ENCODE assay signal across 9 cellular contexts in genomic region chr3:17195856-17196604, GRCh38.
DNase-seq lines count a peak whose midpoint lies in the region; ATAC-seq, FAIRE-seq and TF ChIP-seq lines count a peak whose summit lies in the region.
"Had no signal": no experiment of that assay in that cellular context is flagged by ENCODE, and none has a peak within 500 bp of the region (broad histone marks: within the 10 kb centered on the region; RNA-seq: fewer than 3 reads in every experiment).

No MANE protein-coding gene starts in this region.

- peak; percentile 52 for DNase-seq in AG20443 (ENCODE audit: low spot score)
- DNase-seq in GM19239 (ENCODE audit: insufficient read length, low spot score), result peak; percentile 32
- peak; percentile 32 for DNase-seq in WERI-Rb-1
- DNase-seq in mucosa of descending colon, result no peak
- no peak for DNase-seq in testis
- no peak for DNase-seq in AG08396 (ENCODE audit: low spot score)
- no peak for DNase-seq in activated gamma-delta T cell treated with Interleukin-2 at 50 U/mL for 16 hours

- no peak for TF ChIP-seq POLR2A in testis (IDR thresholded peaks at IDR 0.05)

- WGBS in testis, 2 donors, result 49 to 64% methylated on average over 5 of the region's 5 CpGs

- ATAC-seq in HG03103 (IDR thresholded peaks at IDR 0.05; ENCODE audit: low read depth, unreplicated experiment), result peak; percentile 83
- peak; percentile 49 for ATAC-seq in mucosa of descending colon

- no peaks in the 10 kb centered on the region for H3K36me3 ChIP-seq in WERI-Rb-1
- H3K36me3 ChIP-seq in mucosa of descending colon (ENCODE audit: low read depth), result no peaks in the 10 kb centered on the region
- H3K36me3 ChIP-seq in testis (ENCODE audit: low read depth, missing control alignments), result no peaks in the 10 kb centered on the region

- no peaks in the 10 kb centered on the region for H3K4me1 ChIP-seq in mucosa of descending colon (ENCODE audit: low read depth)
- peaks cover 11% of the 10 kb centered on the region for H3K4me1 ChIP-seq in testis

- FAIRE-seq in GM19239 (lab: Jason Lieb, UNC), result peak; percentile 99
- FAIRE-seq: endothelial cell of umbilical vein had no signal

- H3K4me3 ChIP-seq in WERI-Rb-1 (ENCODE audit: low read depth, low read length), result no peak overlapping the region
- no peak overlapping the region for H3K4me3 ChIP-seq in mucosa of descending colon
- H3K4me3 ChIP-seq in testis, result no peak overlapping the region

- intact Hi-C loops in mucosa of descending colon (cut with DNase I, micrococcal nuclease), result no loop called here
- intact Hi-C loops in testis (cut with DNase I; ENCODE audit: low total_unique reads), result no loop called here

- H3K27me3 ChIP-seq in WERI-Rb-1 (ENCODE audit: insufficient read depth, low read depth, severe bottlenecking) (no peaks in the 10 kb centered on the region), testis (no peaks in the 10 kb centered on the region)

- H3K9me3 ChIP-seq in WERI-Rb-1 (ENCODE audit: severe bottlenecking), result no peaks in the 10 kb centered on the region
- H3K9me3 ChIP-seq in mucosa of descending colon, result no peaks in the 10 kb centered on the region
- H3K9me3 ChIP-seq in testis, result no peaks in the 10 kb centered on the region

- H3K27ac ChIP-seq in WERI-Rb-1 (0 out of 2 replicates have a peak overlapping the region, but pooled peaks have one; percentile 39), testis (no peak overlapping the region)

- peak; percentile 57; the same call in 1 of the 2 replicates for TF ChIP-seq CTCF in WERI-Rb-1 (IDR thresholded peaks at IDR 0.05; ENCODE audit: low read depth, low read length)
- no peak for TF ChIP-seq CTCF in mucosa of descending colon (IDR thresholded peaks at IDR 0.05)
- peak in 1 of 3 experiments; percentile 21 for TF ChIP-seq CTCF in testis (IDR thresholded peaks at IDR 0.05)

Comparison
In these comparisons a context has a peak if more than half of its experiments do, and no peak if none do; other contexts are left out.
1. DNase-seq: peak in AG20443 (single experiment), GM19239 (single experiment) and WERI-Rb-1 (single experiment); none in mucosa of descending colon (0 of 3), testis (single experiment), AG08396 (single experiment) and activated gamma-delta T cell treated with Interleukin-2 at 50 U/mL for 16 hours (single experiment).